Comparison of ENCODE assay signal across 9 cellular contexts in genomic region chr7:76281706-76282343, GRCh38. TPM values are rescaled to one million over a fixed set of nuclear protein-coding genes. Genes with fewer than 3 reads are reported as not detected.
DNase-seq lines count a peak whose midpoint lies in the region; ATAC-seq and TF ChIP-seq lines count a peak whose summit lies in the region.
"Had no signal": no experiment of that assay in that cellular context is flagged by ENCODE, and none has a peak within 500 bp of the region (broad histone marks: within the 10 kb centered on the region; RNA-seq: fewer than 3 reads in every experiment).

No MANE protein-coding gene starts in this region.

- TF ChIP-seq CTCF in heart right ventricle (IDR thresholded peaks at IDR 0.05) (no peak), mammary epithelial cell (conservative IDR thresholded peaks at IDR 0.05 in 1 of 2, IDR thresholded peaks at IDR 0.05 in 1 of 2; ENCODE audit: extremely low read depth in 1 of 2, insufficient read depth in 1 of 2, low read depth in 1 of 2, low read length in 2 of 2) (no peak)

- H2BK15ac ChIP-seq in mesendoderm (replicated peaks; ENCODE audit: low read depth), result no peak overlapping the region

- peaks cover 0 to 5% (median 0%) of the 10 kb centered on the region in 9 donors for H3K4me1 ChIP-seq in heart right ventricle
- no peaks in the 10 kb centered on the region for H3K4me1 ChIP-seq in mammary epithelial cell (ENCODE audit: insufficient read depth, low read length)
- H3K4me1 ChIP-seq in mesendoderm (ENCODE audit: control insufficient read depth, low read depth, low read length), result no peaks in the 10 kb centered on the region
- H3K4me1 ChIP-seq in aorta (ENCODE audit: control insufficient read depth in 1 of 2, insufficient read depth in 2 of 2, low read length in 2 of 2), result no peaks in the 10 kb centered on the region

- intact Hi-C loops in heart right ventricle (cut with DNase I) (loop anchor here in 5 of 10 donors (5.0 to 10.0 kb wide), 3 partner anchors 35 to 217 kb away; no protein-coding TSS in a partner anchor), Right ventricle myocardium inferior (cut with DNase I) (loop anchor here (5.0 to 10.0 kb wide), 2 partner anchors 35 to 107 kb away; no protein-coding TSS in a partner anchor), mammary epithelial cell (cut with micrococcal nuclease) (no loop called here), aorta (cut with DNase I) (loop anchor here (5.0 to 10.0 kb wide), 2 partner anchors 35 to 107 kb away; no protein-coding TSS in a partner anchor)

- H3K9ac ChIP-seq in mammary epithelial cell (ENCODE audit: insufficient read depth, low read length) (no peak overlapping the region), mesendoderm (ENCODE audit: low read length) (peak overlapping the region; percentile 59)

- H2AK5ac ChIP-seq in mesendoderm (ENCODE audit: low read length), result no peak overlapping the region

- no TSS peak for BruUV-seq in mammary epithelial cell (replicated peaks; lab: Mats Ljungman, UMichigan)

- H3K18ac ChIP-seq in mesendoderm (ENCODE audit: low read length), result peak overlapping the region; percentile 13

- H2BK5ac ChIP-seq in mesendoderm (ENCODE audit: low read length), result no peak overlapping the region

- H2AFZ ChIP-seq in mammary epithelial cell (ENCODE audit: low read depth, low read length), result peak overlapping the region; percentile 26

- H3K56ac ChIP-seq in mesendoderm (ENCODE audit: low read length), result peak overlapping the region; percentile 62

- no peak overlapping the region for H3K23ac ChIP-seq in mesendoderm (ENCODE audit: low read length)

- ATAC-seq in heart right ventricle, result peak in 2 of 8 donors; percentile 5 to 8
- ATAC-seq in Right ventricle myocardium inferior, result no peak
- no peak for ATAC-seq in aorta (ENCODE audit: low FRiP score)
- ATAC-seq in GM18870 (IDR thresholded peaks at IDR 0.05; ENCODE audit: unreplicated experiment), result no peak
- no peak for ATAC-seq in HG03280 (IDR thresholded peaks at IDR 0.05; ENCODE audit: unreplicated experiment)

- H3K4ac ChIP-seq in mesendoderm (ENCODE audit: low read depth, low read length), result peak overlapping the region; percentile 38

- peak overlapping the region in 9 of 10 donors; percentile 28 to 57 (median 47) for H3K4me3 ChIP-seq in heart right ventricle
- H3K4me3 ChIP-seq in mammary epithelial cell (replicated peaks in 1 of 3; ENCODE audit: insufficient read depth in 1 of 3, low read depth in 2 of 3, low read length in 3 of 3), result peak overlapping the region in 2 of 3 experiments; percentile 28 to 39
- H3K4me3 ChIP-seq in mesendoderm (ENCODE audit: low read length), result peak overlapping the region; percentile 57
- peak overlapping the region; percentile 35 to 58 for H3K4me3 ChIP-seq in aorta (ENCODE audit: low read length in 2 of 2)

- H3K36me3 ChIP-seq in heart right ventricle, result no peaks in the 10 kb centered on the region
- no peaks in the 10 kb centered on the region for H3K36me3 ChIP-seq in mammary epithelial cell (ENCODE audit: insufficient read depth, low read length)
- no peaks in the 10 kb centered on the region for H3K36me3 ChIP-seq in mesendoderm (ENCODE audit: control insufficient read depth, insufficient read depth, low read length)
- H3K36me3 ChIP-seq in aorta (ENCODE audit: control insufficient read depth in 1 of 2, insufficient read depth in 2 of 2, low read length in 1 of 2), result no peaks in the 10 kb centered on the region

- peaks cover 3 to 70% (median 36%) of the 10 kb centered on the region in 7 donors for H3K27me3 ChIP-seq in heart right ventricle
- H3K27me3 ChIP-seq in mammary epithelial cell (ENCODE audit: insufficient read depth, low read length), result peaks cover 9% of the 10 kb centered on the region
- H3K27me3 ChIP-seq in mesendoderm (ENCODE audit: insufficient read depth, low read length, poor library complexity), result peaks cover 13% of the 10 kb centered on the region
- H3K27me3 ChIP-seq in aorta (ENCODE audit: control insufficient read depth in 1 of 2, insufficient read depth in 2 of 2, low read length in 1 of 2), result no peaks in the 10 kb centered on the region

- H3K79me1 ChIP-seq in mesendoderm (ENCODE audit: low read length), result no peaks in the 10 kb centered on the region

- no peaks in the 10 kb centered on the region for H4K20me1 ChIP-seq in mammary epithelial cell (ENCODE audit: insufficient read depth, low read length)

- H3K79me2 ChIP-seq in mammary epithelial cell (ENCODE audit: insufficient read depth, low read length) (no peaks in the 10 kb centered on the region), mesendoderm (ENCODE audit: control insufficient read depth, insufficient read depth, low read length) (no peaks in the 10 kb centered on the region)

- no peak overlapping the region for H3K27ac ChIP-seq in heart right ventricle
- H3K27ac ChIP-seq in mammary epithelial cell (ENCODE audit: insufficient read depth, low read depth, low read length), result no peak overlapping the region
- H3K27ac ChIP-seq in mesendoderm (ENCODE audit: low read depth, low read length), result no peak overlapping the region
- no peak overlapping the region for H3K27ac ChIP-seq in aorta (ENCODE audit: low read depth in 1 of 2, low read length in 2 of 2)

- no peaks in the 10 kb centered on the region for H3K9me3 ChIP-seq in heart right ventricle
- H3K9me3 ChIP-seq in mammary epithelial cell (replicated peaks; ENCODE audit: insufficient read depth, low read length), result no peaks in the 10 kb centered on the region
- H3K9me3 ChIP-seq in aorta (ENCODE audit: control insufficient read depth, low read length), result no peaks in the 10 kb centered on the region

- no peak overlapping the region for H4K5ac ChIP-seq in mesendoderm (ENCODE audit: low read length)

- H4K8ac ChIP-seq in mesendoderm (ENCODE audit: low read depth, low read length), result no peak overlapping the region

- DNase-seq in heart right ventricle (no peak), Right ventricle myocardium inferior (ENCODE audit: missing footprints) (no peak), mammary epithelial cell (no peak), mesendoderm (peak; percentile 48), aorta (peak in 1 of 2 donors; percentile 76), NCI-H2196 (lab: John Stamatoyannopoulos, UW; ENCODE audit: unreplicated experiment) (no peak)
- DNase-seq: DND-41 had no signal

- in situ Hi-C loops in mammary epithelial cell (cut with MboI; ENCODE audit: low sequenced_read_pairs in 2 of 2), result no loop called here

- H3K4me2 ChIP-seq in mammary epithelial cell (ENCODE audit: insufficient read depth, low read depth, low read length) (peak overlapping the region; percentile 87), mesendoderm (ENCODE audit: low read length) (peak overlapping the region; percentile 86)

- CTCF ChIA-PET in mammary epithelial cell (lab: Charles Lee; ENCODE audit: low non-redundant PET), result no interaction called here

- no peak overlapping the region for H2BK120ac ChIP-seq in mesendoderm (ENCODE audit: low read depth, low read length)

- 1% methylated on average over 18 to 36 of the region's 36 CpGs for WGBS in heart right ventricle, 2 donors
- 0% methylated on average over 2 of the region's 36 CpGs for WGBS in mammary epithelial cell (ENCODE audit: low coverage, missing lambda C conversion rate)
- WGBS in mesendoderm (ENCODE audit: extremely low coverage, insufficient coverage, low lambda C conversion rate), result no CpG with 5 or more reads among the region's 36 CpGs
- 1 to 6% methylated on average over 8 to 36 of the region's 36 CpGs for WGBS in aorta, 2 donors

- dilution Hi-C loops in mammary epithelial cell (cut with HindIII; ENCODE audit: low sequenced_read_pairs), result no loop called here

RNA-seq across cellular contexts. Expression of gene HSPB1, which starts 20.6 kb away (rescaled TPM):
- total RNA-seq in heart right ventricle (1,000 to 10,000 TPM; 1,266 to 2,631 (median 2,034) TPM), Right ventricle myocardium inferior (3,139 TPM), mammary epithelial cell (100 to 1,000 TPM; 523 to 862 TPM), aorta (1,000 to 10,000 TPM; 1,225 to 2,295 TPM)
- polyA plus RNA-seq in heart right ventricle (1,000 to 10,000 TPM; 2,522 to 6,886 TPM), mammary epithelial cell (420 TPM), aorta (1,000 to 10,000 TPM in 1 of 2 donors, 100 to 1,000 TPM in 1; 742 to 1,817 TPM)
- 132 TPM for polyA minus RNA-seq in mammary epithelial cell
- 197 TPM for polyA plus RNA-seq in mesendoderm (2013, experiment 1 of 2)
- 201 TPM for polyA plus RNA-seq in mesendoderm (2013, experiment 2 of 2)
